ENCODE assay signal across 21 cellular contexts in genomic region chr2:215420471-215420935, GRCh38. TPM values are rescaled to one million over a fixed set of nuclear protein-coding genes. Genes with fewer than 3 reads are reported as not detected.
DNase-seq lines count a peak whose midpoint lies in the region; ATAC-seq, FAIRE-seq and TF ChIP-seq lines count a peak whose summit lies in the region.
"Had no signal": no experiment of that assay in that cellular context is flagged by ENCODE, and none has a peak within 500 bp of the region (broad histone marks: within the 10 kb centered on the region; RNA-seq: fewer than 3 reads in every experiment).

No MANE protein-coding gene starts in this region.

- DNase-seq in GM23248 = peak; percentile 34
- DNase-seq in K562 (ENCODE audit: extremely low read depth in 1 of 4, low spot score in 3 of 4) = peak in 2 of 4 experiments; percentile 9 to 25
- peak; percentile 57 for DNase-seq in fibroblast of pulmonary artery (ENCODE audit: low read depth)
- no peak for DNase-seq in progenitor cell of endocrine pancreas (ENCODE audit: low spot score, unreplicated experiment)
- DNase-seq in T-helper 2 cell treated with Interferon-gamma antibody and Interleukin-4, amounts not matched to agents 5 μg/mL and 100 μg/mL, for 36 hours (ENCODE audit: low spot score) = no peak
- no peak for DNase-seq in OCI-M1 (lab: John Stamatoyannopoulos, UW)
- DNase-seq in NCI-H2171 (lab: John Stamatoyannopoulos, UW) = no peak
- DNase-seq: activated CD8-positive, alpha-beta T cell treated with anti-CD3 and anti-CD28 coated beads, Interleukin-2, amount 10 ng/mL, durations not matched to agents 7 days and 5 days; amniotic stem cell; central memory CD4-positive, alpha-beta T cell; DMS 273 treated with DMSO at 0.1 percent for 48 hours; KG1; midbrain; natural killer cell; NCI-H1694; ovary; stimulated activated CD4-positive, alpha-beta T cell treated with anti-CD3 and anti-CD28 coated beads, Interleukin-15, amount 100 ng/mL, for 24 hours had no signal

- no peak for TF ChIP-seq POLR2A in K562 (conservative IDR thresholded peaks at IDR 0.05)

- H3K27ac Mint-ChIP-seq in progenitor cell of endocrine pancreas = peak overlapping the region; percentile 95
- no peak overlapping the region for H3K27ac Mint-ChIP-seq in T-helper 2 cell treated with Interferon-gamma antibody and Interleukin-4, amounts not matched to agents 5 μg/mL and 100 μg/mL, for 36 hours
- H3K27ac Mint-ChIP-seq: activated CD8-positive, alpha-beta T cell treated with anti-CD3 and anti-CD28 coated beads, Interleukin-2, amount 10 ng/mL, durations not matched to agents 7 days and 5 days; natural killer cell had no signal

- no peaks in the 10 kb centered on the region for H3K9me3 ChIP-seq in GM23248 (ENCODE audit: low read depth)
- H3K9me3 ChIP-seq in K562 (replicated peaks; ENCODE audit: control insufficient read depth, insufficient read depth, low read depth, low read length) = no peaks in the 10 kb centered on the region
- H3K9me3 ChIP-seq: HAP-1, ovary, right atrium auricular region had no signal

- no peaks in the 10 kb centered on the region for H3K9me2 ChIP-seq in GM23248 (ENCODE audit: insufficient read depth)

- H3K4me1 ChIP-seq in GM23248 (ENCODE audit: insufficient read depth) (peaks cover 72% of the 10 kb centered on the region), K562 (replicated peaks in 1 of 2; ENCODE audit: control insufficient read depth in 2 of 2, insufficient read depth in 2 of 2, low read length in 2 of 2) (peaks cover 4 to 28% of the 10 kb centered on the region in 2 experiments; a peak in 2 of 5 replicates)
- H3K4me1 ChIP-seq: HAP-1 had no signal

- H3K4me3 ChIP-seq in GM23248 = peak overlapping the region; percentile 51
- H3K4me3 ChIP-seq in K562 = no peak overlapping the region
- H3K4me3 ChIP-seq in fibroblast of pulmonary artery (replicated peaks; ENCODE audit: low read depth, low read length) = peak overlapping the region; percentile 26
- H3K4me3 ChIP-seq: HAP-1, ovary, right atrium auricular region had no signal

- H4K20me1 ChIP-seq in GM23248 (ENCODE audit: insufficient read depth) = peaks cover 38% of the 10 kb centered on the region
- no peaks in the 10 kb centered on the region for H4K20me1 ChIP-seq in K562 (replicated peaks; ENCODE audit: control insufficient read depth, insufficient read depth, low read length)

- TF ChIP-seq CTCF in K562 (IDR thresholded peaks at IDR 0.05 in 2 of 3, conservative IDR thresholded peaks at IDR 0.05 in 1 of 3; ENCODE audit: insufficient read depth in 2 of 3, low read depth in 1 of 3, low read length in 3 of 3) (no peak), fibroblast of pulmonary artery (IDR thresholded peaks at IDR 0.05; ENCODE audit: low read length, missing control alignments) (no peak), progenitor cell of endocrine pancreas (IDR thresholded peaks at IDR 0.05; ENCODE audit: unreplicated experiment) (no peak)

- H2AFZ ChIP-seq in GM23248 = no peak overlapping the region
- H2AFZ ChIP-seq in K562 (ENCODE audit: low read depth, low read length) = peak overlapping the region; percentile 67

- POLR2A ChIA-PET in K562 (lab: Yijun Ruan, JAX) = no interaction called here

- peaks cover 76% of the 10 kb centered on the region for H3K4me1 Mint-ChIP-seq in progenitor cell of endocrine pancreas (ENCODE audit: low read depth)
- H3K4me1 Mint-ChIP-seq in T-helper 2 cell treated with Interferon-gamma antibody and Interleukin-4, amounts not matched to agents 5 μg/mL and 100 μg/mL, for 36 hours (ENCODE audit: low read depth) = no peaks in the 10 kb centered on the region
- H3K4me1 Mint-ChIP-seq: natural killer cell had no signal

- H3K4me3 Mint-ChIP-seq in progenitor cell of endocrine pancreas (ENCODE audit: low read depth) = peak overlapping the region; percentile 25
- H3K4me3 Mint-ChIP-seq in T-helper 2 cell treated with Interferon-gamma antibody and Interleukin-4, amounts not matched to agents 5 μg/mL and 100 μg/mL, for 36 hours = no peak overlapping the region
- H3K4me3 Mint-ChIP-seq: activated CD8-positive, alpha-beta T cell treated with anti-CD3 and anti-CD28 coated beads, Interleukin-2, amount 10 ng/mL, durations not matched to agents 7 days and 5 days; natural killer cell had no signal

- ATAC-seq in K562 (peak; percentile 48), HG02678 (IDR thresholded peaks at IDR 0.05; ENCODE audit: unreplicated experiment) (no peak)
- ATAC-seq: activated CD8-positive, alpha-beta T cell treated with anti-CD3 and anti-CD28 coated beads, Interleukin-2, amount 10 ng/mL, durations not matched to agents 7 days and 5 days; natural killer cell had no signal

- CTCF ChIA-PET in K562 (lab: Yijun Ruan, JAX; ENCODE audit: low intra/inter-chr PET ratio) = no interaction called here

- H3K9me1 ChIP-seq in K562 (ENCODE audit: control insufficient read depth, insufficient read depth, low read length) = no peaks in the 10 kb centered on the region

- TF ChIP-seq RAD21 in K562 (CRISPR knock-in tag; conservative IDR thresholded peaks at IDR 0.05 in 1 of 2, IDR thresholded peaks at IDR 0.05 in 1 of 2) = no peak

- H3K9me3 Mint-ChIP-seq in progenitor cell of endocrine pancreas (ENCODE audit: low read depth) = no peaks in the 10 kb centered on the region
- H3K9me3 Mint-ChIP-seq in T-helper 2 cell treated with Interferon-gamma antibody and Interleukin-4, amounts not matched to agents 5 μg/mL and 100 μg/mL, for 36 hours = no peaks in the 10 kb centered on the region
- H3K9me3 Mint-ChIP-seq: natural killer cell had no signal

- FAIRE-seq in K562 (lab: Jason Lieb, UNC) = peak; percentile 23
- FAIRE-seq: G401.6 had no signal

- H3K27me3 Mint-ChIP-seq in progenitor cell of endocrine pancreas = no peaks in the 10 kb centered on the region
- H3K27me3 Mint-ChIP-seq in T-helper 2 cell treated with Interferon-gamma antibody and Interleukin-4, amounts not matched to agents 5 μg/mL and 100 μg/mL, for 36 hours (ENCODE audit: low read depth) = peaks cover 16% of the 10 kb centered on the region

- H3K9ac ChIP-seq in GM23248 = peak overlapping the region; percentile 65
- H3K9ac ChIP-seq in K562 (ENCODE audit: insufficient read depth in 1 of 2, low read depth in 2 of 2, low read length in 2 of 2) = no peak overlapping the region

- 83 to 86% methylated on average over 8 of the region's 8 CpGs for WGBS in GM23248 (ENCODE audit: low coverage in 1 of 2, low lambda C conversion rate in 2 of 2, missing lambda C conversion rate in 2 of 2), 2 experiments
- WGBS in K562 (ENCODE audit: insufficient coverage, low coverage, missing lambda C conversion rate) = 28% methylated on average over 7 of the region's 8 CpGs

- H3K36me3 ChIP-seq in GM23248 (ENCODE audit: low read depth) (peaks cover 99% of the 10 kb centered on the region), K562 (ENCODE audit: control insufficient read depth, insufficient read depth, low read length) (no peaks in the 10 kb centered on the region)
- H3K36me3 ChIP-seq: ovary had no signal

- intact Hi-C loops in K562 (cut with micrococcal nuclease) = no loop called here

- in situ Hi-C loops in GM23248 (cut with MboI) (no loop called here), K562 (cut with MboI) (no loop called here)

- peak overlapping the region; percentile 67 for H3K4me2 ChIP-seq in GM23248 (ENCODE audit: unreplicated experiment)
- no peak overlapping the region for H3K4me2 ChIP-seq in K562 (ENCODE audit: insufficient read depth, low read length)

- peaks cover 99% of the 10 kb centered on the region for H3F3A ChIP-seq in GM23248 (ENCODE audit: insufficient read depth)

- no TSS peak for BruUV-seq in K562 (replicated peaks; lab: Mats Ljungman, UMichigan)

- TF ChIP-seq EP300 in K562 (IDR thresholded peaks at IDR 0.05; ENCODE audit: low read length) = no peak

- H3K79me2 ChIP-seq in GM23248 (ENCODE audit: insufficient read depth) (peaks cover 54% of the 10 kb centered on the region), K562 (ENCODE audit: control insufficient read depth, insufficient read depth, low read length) (no peaks in the 10 kb centered on the region)

- peak overlapping the region; percentile 68 for H3K27ac ChIP-seq in GM23248
- no peak overlapping the region for H3K27ac ChIP-seq in K562 (ENCODE audit: extremely low read depth, low read depth, low read length)
- H3K27ac ChIP-seq: ovary, right atrium auricular region had no signal

- peaks cover 59% of the 10 kb centered on the region for H3K36me3 Mint-ChIP-seq in progenitor cell of endocrine pancreas (ENCODE audit: insufficient read depth)
- no peaks in the 10 kb centered on the region for H3K36me3 Mint-ChIP-seq in T-helper 2 cell treated with Interferon-gamma antibody and Interleukin-4, amounts not matched to agents 5 μg/mL and 100 μg/mL, for 36 hours (ENCODE audit: low read depth)
- H3K36me3 Mint-ChIP-seq: natural killer cell had no signal

- H3K27me3 ChIP-seq in GM23248 (replicated peaks; ENCODE audit: insufficient read depth) (no peaks in the 10 kb centered on the region), K562 (ENCODE audit: control insufficient read depth in 2 of 2, insufficient read depth in 2 of 2, low read length in 2 of 2) (no peaks in the 10 kb centered on the region)
- H3K27me3 ChIP-seq: ovary, right atrium auricular region had no signal

RNA-seq across cellular contexts. Expression of gene FN1, which starts 15.4 kb away (rescaled TPM):
- total RNA-seq in GM23248 (2014; rRNA removed; shearing (Covaris generic)) = 33,406 and 36,331 TPM in 2 replicates
- polyA plus RNA-seq in GM23248 (2016; fragmentation: Nextera tagmentation; extraction: Ambion mirVana) (19,771 and 20,647 TPM in 2 replicates), K562 (2011; rRNA removed) (3.6 and 15.6 TPM in 2 replicates), K562 (2014; fragmentation: Illumina TruSeq; extraction: Trizol) (13.0 and 17.0 TPM in 2 replicates), K562 (2014; fragmentation: Nextera tagmentation; extraction: Ambion mirVana) (10 to 100 TPM; 10.2 to 11.2 TPM), K562 (2014; rRNA removed) (7.4 and 11.8 TPM in 2 replicates)
- total RNA-seq in K562 (2011; cell fraction: chromatin; rRNA removed; ENCODE audit: low replicate concordance) = 74.3 and 88.7 TPM in 2 replicates
- 48.4 and 49.6 TPM in 2 replicates for total RNA-seq in K562 (2011; cell fraction: nucleolus; rRNA removed)
- 56.4 and 73.1 TPM in 2 replicates for total RNA-seq in K562 (2011; cell fraction: nucleoplasm; rRNA removed)
- total RNA-seq in K562 (2014; rRNA removed) (9.9 and 11.8 TPM in 2 replicates), K562 (2014; rRNA removed; fragmentation: Illumina TruSeq; extraction: Trizol) (7.9 and 8.0 TPM in 2 replicates), K562 (2015; rRNA removed; fragmentation: Illumina TruSeq; extraction: Trizol) (9.6 and 11.7 TPM in 2 replicates), K562 (2021) (18.2 and 19.1 TPM in 2 replicates), progenitor cell of endocrine pancreas (2,640 and 2,744 TPM in 2 replicates)
- 4.5 and 12.3 TPM in 2 replicates for polyA plus RNA-seq in K562 (2011; cell fraction: cytosol; rRNA removed)
- 4.1 and 23.4 TPM in 2 replicates for polyA plus RNA-seq in K562 (2011; cell fraction: nucleus; rRNA removed)
- polyA plus RNA-seq in K562 (2012) = 24.4 and 71.0 TPM in 2 replicates
- polyA minus RNA-seq in K562 (2011; rRNA and poly(A)+ RNA removed) = 8.7 and 31.7 TPM in 2 replicates
- 28.9 and 42.8 TPM in 2 replicates for polyA minus RNA-seq in K562 (2011; cell fraction: cytosol; rRNA and poly(A)+ RNA removed)
- polyA minus RNA-seq in K562 (2011; cell fraction: nucleus; rRNA and poly(A)+ RNA removed) = 2.9 and 8.5 TPM in 2 replicates

Comparison
In these comparisons a context has a peak if more than half of its experiments do, and no peak if none do; other contexts are left out.
1. DNase-seq: peak in GM23248 (single experiment) and fibroblast of pulmonary artery (single experiment); none in progenitor cell of endocrine pancreas (single experiment), T-helper 2 cell treated with Interferon-gamma antibody and Interleukin-4, amounts not matched to agents 5 μg/mL and 100 μg/mL, for 36 hours (single experiment), OCI-M1 (single experiment) and NCI-H2171 (single experiment).
2. RNA of gene FN1, which starts 15.4 kb away (total RNA-seq): 33,406 to 36,331 TPM in GM23248 and 2,640 to 2,744 TPM in progenitor cell of endocrine pancreas; 7.9 to 88.7 TPM in K562; every median in the first group is over 10 times any median in the second.